Comparison of ENCODE assay signal across 8 cellular contexts in the genomic region with DNA sequence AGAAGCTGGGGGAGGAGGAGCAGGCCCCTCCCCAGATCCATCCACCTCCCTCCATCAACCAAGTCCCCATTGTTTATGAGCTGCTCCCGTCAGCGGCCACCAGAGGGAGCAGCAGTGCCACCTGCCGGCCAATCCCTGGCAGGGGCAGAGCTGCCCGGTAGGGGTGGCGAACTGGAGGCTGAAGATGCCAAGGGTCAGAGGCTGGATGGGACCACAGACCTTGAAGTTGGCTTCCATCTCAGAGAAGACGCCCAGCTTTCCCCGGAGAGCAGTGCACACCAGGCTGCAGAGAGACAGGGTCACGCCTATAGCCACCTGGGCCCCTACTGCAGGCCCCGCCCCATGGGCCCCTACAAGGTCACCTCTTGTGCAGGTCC. TPM values are rescaled to one million over a fixed set of nuclear protein-coding genes. Genes with fewer than 3 reads are reported as not detected.
DNase-seq lines count a peak whose midpoint lies in the region; ATAC-seq and TF ChIP-seq lines count a peak whose summit lies in the region.

No MANE protein-coding gene starts in this region.

- H3K27me3 ChIP-seq in AG04450 (ENCODE audit: control insufficient read depth, insufficient read depth, low read length) = no peaks in the 10 kb centered on the region

- no peak overlapping the region for H3K27ac ChIP-seq in AG04450 (ENCODE audit: low read depth, low read length)

- CTCF ChIA-PET in AG04450 (lab: Charles Lee) = interaction anchor here (0.6 to 8.9 kb wide), 46 partner anchors 11 to 318 kb away, joined by 3 to 157 read pairs (median 5); a partner anchor contains a TSS

- POLR2A ChIA-PET in AG04450 (lab: Yijun Ruan, JAX) = interaction anchor here (0.6 to 1.7 kb wide), 7 partner anchors 14 to 247 kb away, joined by 3 to 7 read pairs (median 5); a partner anchor contains a TSS

- no peaks in the 10 kb centered on the region for H3K9me3 ChIP-seq in AG04450 (ENCODE audit: control insufficient read depth, insufficient read depth, low read length)

- peak; percentile 100 for TF ChIP-seq CTCF in AG04450 (IDR thresholded peaks at IDR 0.05; ENCODE audit: low read depth, low read length)

- peak overlapping the region; percentile 41 for H3K27ac Mint-ChIP-seq in central memory CD8-positive, alpha-beta T cell (ENCODE audit: low read depth)

- H3K4me1 Mint-ChIP-seq in central memory CD8-positive, alpha-beta T cell = peaks cover 68% of the 10 kb centered on the region

- H3K27me3 Mint-ChIP-seq in central memory CD8-positive, alpha-beta T cell = no peaks in the 10 kb centered on the region

- H3K9me3 Mint-ChIP-seq in central memory CD8-positive, alpha-beta T cell = no peaks in the 10 kb centered on the region

- no peak overlapping the region for H3K4me3 Mint-ChIP-seq in central memory CD8-positive, alpha-beta T cell

- H3K36me3 Mint-ChIP-seq in central memory CD8-positive, alpha-beta T cell (ENCODE audit: insufficient read depth) = peaks cover 22% of the 10 kb centered on the region

- no peak for DNase-seq in AG04450 (ENCODE audit: low read depth, low spot score)
- peak; percentile 82 for DNase-seq in GM19240 (ENCODE audit: insufficient read length, low spot score)
- DNase-seq in NCI-H345 (lab: John Stamatoyannopoulos, UW) = peak; percentile 72
- peak; percentile 66 to 73 for DNase-seq in central memory CD8-positive, alpha-beta T cell (ENCODE audit: low spot score in 2 of 2)
- DNase-seq in left kidney (ENCODE audit: low read depth, low spot score) = peak; percentile 87
- peak; percentile 71 to 74 for DNase-seq in stimulated activated CD4-positive, alpha-beta T cell treated with anti-CD3 and anti-CD28 coated beads, Interleukin-4, amount 100 ng/mL, for 48 hours (ENCODE audit: low read depth in 2 of 2)

- no peak overlapping the region for H3K4me3 ChIP-seq in AG04450 (ENCODE audit: low read depth, low read length)

- ATAC-seq in activated CD4-positive, CD25-positive, alpha-beta regulatory T cell treated with anti-CD3 and anti-CD28 coated beads, Interleukin-2, amount 50 U/mL, for 24 hours = peak; percentile 46 to 48
- ATAC-seq in central memory CD8-positive, alpha-beta T cell (replicated peaks; ENCODE audit: extremely low read depth, poor library complexity, severe bottlenecking) = peak; percentile 21
- ATAC-seq in HG03571 (IDR thresholded peaks at IDR 0.05; ENCODE audit: unreplicated experiment) = no peak

RNA-seq across cellular contexts. Expression of a gene that starts 3.6 kb away (rescaled TPM):
- polyA plus RNA-seq in AG04450 (2011; rRNA removed) = 126 and 160 TPM in 2 replicates
- polyA minus RNA-seq in AG04450 (2011; rRNA and poly(A)+ RNA removed) = 116 and 143 TPM in 2 replicates

RNA-seq across cellular contexts. Expression of a gene that starts 5.1 kb away (rescaled TPM):
- polyA plus RNA-seq in AG04450 (2011; rRNA removed) = not detected in 2 replicates
- 0.55 TPM in 1 of 2 replicates, not detected in the other for polyA minus RNA-seq in AG04450 (2011; rRNA and poly(A)+ RNA removed)

RNA-seq across cellular contexts. Expression of a gene that starts 5.8 kb away (rescaled TPM):
- 13.1 and 20.2 TPM in 2 replicates for polyA plus RNA-seq in AG04450 (2011; rRNA removed)
- 2.3 and 2.8 TPM in 2 replicates for polyA minus RNA-seq in AG04450 (2011; rRNA and poly(A)+ RNA removed)

RNA-seq across cellular contexts. Expression of a gene that starts 12.1 kb away (rescaled TPM):
- polyA plus RNA-seq in AG04450 (2011; rRNA removed) = 190 and 279 TPM in 2 replicates
- polyA minus RNA-seq in AG04450 (2011; rRNA and poly(A)+ RNA removed) = 72.8 and 112 TPM in 2 replicates

RNA-seq across cellular contexts. Expression of a gene that starts 15.5 kb away (rescaled TPM):
- 7.9 and 16.1 TPM in 2 replicates for polyA plus RNA-seq in AG04450 (2011; rRNA removed)
- 12.5 and 17.6 TPM in 2 replicates for polyA minus RNA-seq in AG04450 (2011; rRNA and poly(A)+ RNA removed)
